ENCODE assay signal across 1 cellular context in the genomic region with DNA sequence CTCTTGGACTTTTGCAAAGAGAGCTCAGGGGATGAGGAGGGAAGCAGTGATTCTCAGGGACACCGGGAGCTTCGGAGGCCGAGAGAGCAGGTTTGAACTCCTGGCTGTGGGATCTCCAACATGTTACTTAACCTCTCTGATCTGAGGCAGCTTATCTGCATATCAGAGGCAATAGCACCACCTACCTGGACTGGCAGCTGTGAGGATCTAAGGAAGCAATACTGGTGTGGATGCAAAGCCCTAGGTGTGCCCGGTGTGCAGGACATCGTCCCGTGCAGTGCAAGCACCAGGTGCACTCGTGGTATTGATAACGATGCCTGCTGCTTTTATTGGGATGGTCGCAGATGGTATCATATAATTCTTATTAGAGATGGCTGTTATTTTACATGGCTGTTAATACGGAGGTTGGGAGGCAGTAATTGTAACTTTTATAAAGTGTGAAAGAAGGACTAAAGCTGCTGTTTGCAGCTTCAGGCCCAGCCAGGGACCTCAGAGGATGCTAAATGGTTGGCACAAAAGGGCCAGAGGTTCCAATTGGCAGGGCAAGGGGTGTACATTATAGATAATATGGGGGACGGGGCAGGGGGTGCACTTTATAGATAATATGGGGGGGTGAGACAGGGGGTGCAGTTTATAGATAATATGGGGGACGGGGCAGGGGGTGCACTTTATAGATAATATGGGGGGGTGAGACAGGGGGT.
TF ChIP-seq lines count a peak whose summit lies in the region.

No MANE protein-coding gene starts in this region.

TF ChIP-seq in Ishikawa, 13 proteins besides CTCF, POLR2A, EP300 and RAD21 (continued from another document):
- TF ChIP-seq, protein P1, sequence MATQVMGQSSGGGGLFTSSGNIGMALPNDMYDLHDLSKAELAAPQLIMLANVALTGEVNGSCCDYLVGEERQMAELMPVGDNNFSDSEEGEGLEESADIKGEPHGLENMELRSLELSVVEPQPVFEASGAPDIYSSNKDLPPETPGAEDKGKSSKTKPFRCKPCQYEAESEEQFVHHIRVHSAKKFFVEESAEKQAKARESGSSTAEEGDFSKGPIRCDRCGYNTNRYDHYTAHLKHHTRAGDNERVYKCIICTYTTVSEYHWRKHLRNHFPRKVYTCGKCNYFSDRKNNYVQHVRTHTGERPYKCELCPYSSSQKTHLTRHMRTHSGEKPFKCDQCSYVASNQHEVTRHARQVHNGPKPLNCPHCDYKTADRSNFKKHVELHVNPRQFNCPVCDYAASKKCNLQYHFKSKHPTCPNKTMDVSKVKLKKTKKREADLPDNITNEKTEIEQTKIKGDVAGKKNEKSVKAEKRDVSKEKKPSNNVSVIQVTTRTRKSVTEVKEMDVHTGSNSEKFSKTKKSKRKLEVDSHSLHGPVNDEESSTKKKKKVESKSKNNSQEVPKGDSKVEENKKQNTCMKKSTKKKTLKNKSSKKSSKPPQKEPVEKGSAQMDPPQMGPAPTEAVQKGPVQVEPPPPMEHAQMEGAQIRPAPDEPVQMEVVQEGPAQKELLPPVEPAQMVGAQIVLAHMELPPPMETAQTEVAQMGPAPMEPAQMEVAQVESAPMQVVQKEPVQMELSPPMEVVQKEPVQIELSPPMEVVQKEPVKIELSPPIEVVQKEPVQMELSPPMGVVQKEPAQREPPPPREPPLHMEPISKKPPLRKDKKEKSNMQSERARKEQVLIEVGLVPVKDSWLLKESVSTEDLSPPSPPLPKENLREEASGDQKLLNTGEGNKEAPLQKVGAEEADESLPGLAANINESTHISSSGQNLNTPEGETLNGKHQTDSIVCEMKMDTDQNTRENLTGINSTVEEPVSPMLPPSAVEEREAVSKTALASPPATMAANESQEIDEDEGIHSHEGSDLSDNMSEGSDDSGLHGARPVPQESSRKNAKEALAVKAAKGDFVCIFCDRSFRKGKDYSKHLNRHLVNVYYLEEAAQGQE (IDR thresholded peaks at IDR 0.05; ENCODE audit: low read depth), result no peak
- TF ChIP-seq FOXM1 (IDR thresholded peaks at IDR 0.05; ENCODE audit: borderline replicate concordance, low read depth), result no peak
- TF ChIP-seq EGR1 (IDR thresholded peaks at IDR 0.05), result no peak
- no peak for TF ChIP-seq TAF1 (IDR thresholded peaks at IDR 0.05; ENCODE audit: low read depth)
- no peak for TF ChIP-seq CREB1 (IDR thresholded peaks at IDR 0.05; ENCODE audit: low read depth)
- no peak for TF ChIP-seq TCF12 (IDR thresholded peaks at IDR 0.05; ENCODE audit: low read depth)
- no peak for TF ChIP-seq YY1 (IDR thresholded peaks at IDR 0.05; ENCODE audit: low read depth)
- TF ChIP-seq CEBPB (IDR thresholded peaks at IDR 0.05), result no peak
